Comparison of ENCODE assay signal across 2 cellular contexts in the genomic region with DNA sequence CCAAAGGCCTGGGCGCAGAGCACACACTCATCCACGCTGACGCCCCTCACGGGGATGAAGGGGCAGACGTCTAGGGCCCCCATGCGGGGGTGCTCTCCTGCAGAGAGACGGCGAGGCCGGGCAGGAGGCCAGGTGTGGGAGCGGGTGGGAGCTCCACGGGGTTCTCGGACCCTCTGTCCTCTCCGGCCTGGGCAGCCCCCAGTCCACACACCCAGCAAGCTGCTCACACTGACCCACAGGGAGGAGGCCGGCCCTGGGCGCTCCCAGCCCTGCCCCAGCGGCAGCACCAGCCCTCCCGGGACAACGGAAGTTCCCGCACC.
TF ChIP-seq lines count a peak whose summit lies in the region.

No MANE protein-coding gene starts in this region.

TF ChIP-seq in GM23338, 12 proteins besides CTCF, POLR2A, EP300 and RAD21 (continued from another document):
- TF ChIP-seq ZNF331 (CRISPR knock-in tag; IDR thresholded peaks at IDR 0.05; ENCODE audit: low read depth) (no peak), EZH2phosphoT487 (IDR thresholded peaks at IDR 0.05; ENCODE audit: unreplicated experiment) (no peak), STAT1 (IDR thresholded peaks at IDR 0.05; ENCODE audit: unreplicated experiment) (no peak)
- TF ChIP-seq, protein P1, sequence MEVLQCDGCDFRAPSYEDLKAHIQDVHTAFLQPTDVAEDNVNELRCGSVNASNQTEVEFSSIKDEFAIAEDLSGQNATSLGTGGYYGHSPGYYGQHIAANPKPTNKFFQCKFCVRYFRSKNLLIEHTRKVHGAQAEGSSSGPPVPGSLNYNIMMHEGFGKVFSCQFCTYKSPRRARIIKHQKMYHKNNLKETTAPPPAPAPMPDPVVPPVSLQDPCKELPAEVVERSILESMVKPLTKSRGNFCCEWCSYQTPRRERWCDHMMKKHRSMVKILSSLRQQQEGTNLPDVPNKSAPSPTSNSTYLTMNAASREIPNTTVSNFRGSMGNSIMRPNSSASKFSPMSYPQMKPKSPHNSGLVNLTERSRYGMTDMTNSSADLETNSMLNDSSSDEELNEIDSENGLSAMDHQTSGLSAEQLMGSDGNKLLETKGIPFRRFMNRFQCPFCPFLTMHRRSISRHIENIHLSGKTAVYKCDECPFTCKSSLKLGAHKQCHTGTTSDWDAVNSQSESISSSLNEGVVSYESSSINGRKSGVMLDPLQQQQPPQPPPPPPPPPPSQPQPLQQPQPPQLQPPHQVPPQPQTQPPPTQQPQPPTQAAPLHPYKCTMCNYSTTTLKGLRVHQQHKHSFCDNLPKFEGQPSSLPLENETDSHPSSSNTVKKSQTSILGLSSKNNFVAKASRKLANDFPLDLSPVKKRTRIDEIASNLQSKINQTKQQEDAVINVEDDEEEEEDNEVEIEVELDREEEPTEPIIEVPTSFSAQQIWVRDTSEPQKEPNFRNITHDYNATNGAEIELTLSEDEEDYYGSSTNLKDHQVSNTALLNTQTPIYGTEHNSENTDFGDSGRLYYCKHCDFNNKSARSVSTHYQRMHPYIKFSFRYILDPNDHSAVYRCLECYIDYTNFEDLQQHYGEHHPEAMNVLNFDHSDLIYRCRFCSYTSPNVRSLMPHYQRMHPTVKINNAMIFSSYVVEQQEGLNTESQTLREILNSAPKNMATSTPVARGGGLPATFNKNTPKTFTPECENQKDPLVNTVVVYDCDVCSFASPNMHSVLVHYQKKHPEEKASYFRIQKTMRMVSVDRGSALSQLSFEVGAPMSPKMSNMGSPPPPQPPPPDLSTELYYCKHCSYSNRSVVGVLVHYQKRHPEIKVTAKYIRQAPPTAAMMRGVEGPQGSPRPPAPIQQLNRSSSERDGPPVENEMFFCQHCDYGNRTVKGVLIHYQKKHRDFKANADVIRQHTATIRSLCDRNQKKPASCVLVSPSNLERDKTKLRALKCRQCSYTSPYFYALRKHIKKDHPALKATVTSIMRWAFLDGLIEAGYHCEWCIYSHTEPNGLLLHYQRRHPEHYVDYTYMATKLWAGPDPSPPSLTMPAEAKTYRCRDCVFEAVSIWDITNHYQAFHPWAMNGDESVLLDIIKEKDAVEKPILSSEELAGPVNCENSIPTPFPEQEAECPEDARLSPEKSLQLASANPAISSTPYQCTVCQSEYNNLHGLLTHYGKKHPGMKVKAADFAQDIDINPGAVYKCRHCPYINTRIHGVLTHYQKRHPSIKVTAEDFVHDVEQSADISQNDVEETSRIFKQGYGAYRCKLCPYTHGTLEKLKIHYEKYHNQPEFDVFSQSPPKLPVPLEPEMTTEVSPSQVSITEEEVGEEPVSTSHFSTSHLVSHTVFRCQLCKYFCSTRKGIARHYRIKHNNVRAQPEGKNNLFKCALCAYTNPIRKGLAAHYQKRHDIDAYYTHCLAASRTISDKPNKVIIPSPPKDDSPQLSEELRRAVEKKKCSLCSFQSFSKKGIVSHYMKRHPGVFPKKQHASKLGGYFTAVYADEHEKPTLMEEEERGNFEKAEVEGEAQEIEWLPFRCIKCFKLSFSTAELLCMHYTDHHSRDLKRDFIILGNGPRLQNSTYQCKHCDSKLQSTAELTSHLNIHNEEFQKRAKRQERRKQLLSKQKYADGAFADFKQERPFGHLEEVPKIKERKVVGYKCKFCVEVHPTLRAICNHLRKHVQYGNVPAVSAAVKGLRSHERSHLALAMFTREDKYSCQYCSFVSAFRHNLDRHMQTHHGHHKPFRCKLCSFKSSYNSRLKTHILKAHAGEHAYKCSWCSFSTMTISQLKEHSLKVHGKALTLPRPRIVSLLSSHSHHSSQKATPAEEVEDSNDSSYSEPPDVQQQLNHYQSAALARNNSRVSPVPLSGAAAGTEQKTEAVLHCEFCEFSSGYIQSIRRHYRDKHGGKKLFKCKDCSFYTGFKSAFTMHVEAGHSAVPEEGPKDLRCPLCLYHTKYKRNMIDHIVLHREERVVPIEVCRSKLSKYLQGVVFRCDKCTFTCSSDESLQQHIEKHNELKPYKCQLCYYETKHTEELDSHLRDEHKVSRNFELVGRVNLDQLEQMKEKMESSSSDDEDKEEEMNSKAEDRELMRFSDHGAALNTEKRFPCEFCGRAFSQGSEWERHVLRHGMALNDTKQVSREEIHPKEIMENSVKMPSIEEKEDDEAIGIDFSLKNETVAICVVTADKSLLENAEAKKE (CRISPR knock-in tag; IDR thresholded peaks at IDR 0.05) = no peak

TF ChIP-seq in WTC11, 78 proteins besides CTCF, POLR2A, EP300 and RAD21 (continued from another document):
- 0 out of 2 replicates have a peak, but pooled peaks have one; percentile 2 for TF ChIP-seq ZNF423 (CRISPR knock-in tag; IDR thresholded peaks at IDR 0.05)
- no peak for TF ChIP-seq OVOL2 (CRISPR knock-in tag; IDR thresholded peaks at IDR 0.05; ENCODE audit: borderline replicate concordance)
- TF ChIP-seq ZNF263 (CRISPR knock-in tag; IDR thresholded peaks at IDR 0.05; ENCODE audit: low read depth) = 0 out of 2 replicates have a peak, but pooled peaks have one; percentile 39
- no peak for TF ChIP-seq ZNF121 (CRISPR knock-in tag; IDR thresholded peaks at IDR 0.05)
- no peak for TF ChIP-seq ZNF232 (CRISPR knock-in tag; IDR thresholded peaks at IDR 0.05)
- no peak for TF ChIP-seq TCF7 (CRISPR knock-in tag; IDR thresholded peaks at IDR 0.05; ENCODE audit: low read depth)
- TF ChIP-seq MXD4 (CRISPR knock-in tag; IDR thresholded peaks at IDR 0.05; ENCODE audit: borderline replicate concordance) = no peak
- TF ChIP-seq, protein P2, sequence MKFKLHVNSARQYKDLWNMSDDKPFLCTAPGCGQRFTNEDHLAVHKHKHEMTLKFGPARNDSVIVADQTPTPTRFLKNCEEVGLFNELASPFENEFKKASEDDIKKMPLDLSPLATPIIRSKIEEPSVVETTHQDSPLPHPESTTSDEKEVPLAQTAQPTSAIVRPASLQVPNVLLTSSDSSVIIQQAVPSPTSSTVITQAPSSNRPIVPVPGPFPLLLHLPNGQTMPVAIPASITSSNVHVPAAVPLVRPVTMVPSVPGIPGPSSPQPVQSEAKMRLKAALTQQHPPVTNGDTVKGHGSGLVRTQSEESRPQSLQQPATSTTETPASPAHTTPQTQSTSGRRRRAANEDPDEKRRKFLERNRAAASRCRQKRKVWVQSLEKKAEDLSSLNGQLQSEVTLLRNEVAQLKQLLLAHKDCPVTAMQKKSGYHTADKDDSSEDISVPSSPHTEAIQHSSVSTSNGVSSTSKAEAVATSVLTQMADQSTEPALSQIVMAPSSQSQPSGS (CRISPR knock-in tag; IDR thresholded peaks at IDR 0.05; ENCODE audit: borderline replicate concordance, low read depth) = no peak
- TF ChIP-seq, protein P3, sequence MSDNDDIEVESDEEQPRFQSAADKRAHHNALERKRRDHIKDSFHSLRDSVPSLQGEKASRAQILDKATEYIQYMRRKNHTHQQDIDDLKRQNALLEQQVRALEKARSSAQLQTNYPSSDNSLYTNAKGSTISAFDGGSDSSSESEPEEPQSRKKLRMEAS (CRISPR knock-in tag; IDR thresholded peaks at IDR 0.05) = no peak
- no peak for TF ChIP-seq ZNF396 (CRISPR knock-in tag; IDR thresholded peaks at IDR 0.05; ENCODE audit: borderline replicate concordance)
